ENCODE assay signal across 21 cellular contexts in genomic region chr1:47418122-47418521, GRCh38. TPM values are rescaled to one million over a fixed set of nuclear protein-coding genes. Genes with fewer than 3 reads are reported as not detected.
"Had no signal": no experiment of that assay in that cellular context is flagged by ENCODE, and none has a peak within 500 bp of the region (broad histone marks: within the 10 kb centered on the region; RNA-seq: fewer than 3 reads in every experiment).

No MANE protein-coding gene starts in this region.

- H3K4me3 ChIP-seq: hepatocyte, left ventricle myocardium inferior, ovary, psoas muscle, right atrium auricular region, upper lobe of right lung had no signal

- H3K27ac ChIP-seq: foreskin keratinocyte, hepatocyte, left ventricle myocardium inferior, ovary, psoas muscle, right atrium auricular region, upper lobe of right lung had no signal

- ATAC-seq: activated CD8-positive, alpha-beta memory T cell treated with anti-CD3 and anti-CD28 coated beads, Interleukin-2, amount 10 ng/mL, durations not matched to agents 7 days and 5 days; foreskin keratinocyte; psoas muscle; stimulated activated naive CD8-positive, alpha-beta T cell treated with anti-CD3 and anti-CD28 coated beads, Interleukin-15, Interleukin-2, amounts not matched to agents 100 U/mL and 50 U/mL, for 24 hours; upper lobe of right lung had no signal

- DNase-seq: activated CD4-positive, alpha-beta memory T cell treated with anti-CD3 and anti-CD28 coated beads, Interleukin-2, amount 10 ng/mL, durations not matched to agents 7 days and 5 days; activated CD4-positive, alpha-beta T cell treated with anti-CD3 and anti-CD28 coated beads for 48 hours; activated CD8-positive, alpha-beta memory T cell treated with anti-CD3 and anti-CD28 coated beads, Interleukin-2, amount 10 ng/mL, durations not matched to agents 7 days and 5 days; activated naive CD8-positive, alpha-beta T cell treated with anti-CD3 and anti-CD28 coated beads for 36 hours; activated T-cell treated with anti-CD3 and anti-CD28 coated beads for 4 hours; amniotic stem cell; effector CD4-positive, alpha-beta T cell; foreskin keratinocyte; left ventricle myocardium inferior; ovary; psoas muscle; stimulated activated CD4-positive, alpha-beta T cell treated with anti-CD3 and anti-CD28 coated beads, Interleukin-4, amount 100 ng/mL, for 24 hours; stimulated activated naive CD8-positive, alpha-beta T cell treated with anti-CD3 and anti-CD28 coated beads, Interleukin-15, Interleukin-2, amounts not matched to agents 100 U/mL and 50 U/mL, for 24 hours; upper lobe of right lung had no signal

- H3K4me3 Mint-ChIP-seq: activated CD4-positive, alpha-beta memory T cell treated with anti-CD3 and anti-CD28 coated beads, Interleukin-2, amount 10 ng/mL, durations not matched to agents 7 days and 5 days; activated CD8-positive, alpha-beta memory T cell treated with anti-CD3 and anti-CD28 coated beads, Interleukin-2, amount 10 ng/mL, durations not matched to agents 7 days and 5 days; activated naive CD8-positive, alpha-beta T cell treated with anti-CD3 and anti-CD28 coated beads for 36 hours had no signal

- H3K27ac Mint-ChIP-seq: activated CD4-positive, alpha-beta memory T cell treated with anti-CD3 and anti-CD28 coated beads, Interleukin-2, amount 10 ng/mL, durations not matched to agents 7 days and 5 days; activated CD8-positive, alpha-beta memory T cell treated with anti-CD3 and anti-CD28 coated beads, Interleukin-2, amount 10 ng/mL, durations not matched to agents 7 days and 5 days; activated naive CD8-positive, alpha-beta T cell treated with anti-CD3 and anti-CD28 coated beads for 36 hours; T-helper 1 cell treated with Interleukin-12 subunit alpha and Interleukin-12 subunit beta and Interleukin-4 antibody, amounts not matched to agents 30 μg/mL and 1 μg/mL, for 36 hours had no signal

- H3K4me2 ChIP-seq: hepatocyte had no signal

- H3K4me1 ChIP-seq: foreskin keratinocyte, left ventricle myocardium inferior, psoas muscle, right atrium auricular region, upper lobe of right lung had no signal

- H3K27me3 ChIP-seq: ovary had no signal

- H3K36me3 ChIP-seq: left ventricle myocardium inferior, ovary, right atrium auricular region, upper lobe of right lung had no signal

- H2AFZ ChIP-seq: hepatocyte had no signal

- H3K9me3 ChIP-seq: left ventricle myocardium inferior, ovary, psoas muscle, right atrium auricular region, upper lobe of right lung had no signal

- H3K36me3 Mint-ChIP-seq: activated CD8-positive, alpha-beta memory T cell treated with anti-CD3 and anti-CD28 coated beads, Interleukin-2, amount 10 ng/mL, durations not matched to agents 7 days and 5 days; activated naive CD8-positive, alpha-beta T cell treated with anti-CD3 and anti-CD28 coated beads for 36 hours had no signal

- H3K79me2 ChIP-seq: hepatocyte had no signal

- H3K9me3 Mint-ChIP-seq: activated CD4-positive, alpha-beta memory T cell treated with anti-CD3 and anti-CD28 coated beads, Interleukin-2, amount 10 ng/mL, durations not matched to agents 7 days and 5 days; activated naive CD8-positive, alpha-beta T cell treated with anti-CD3 and anti-CD28 coated beads for 36 hours; T-helper 1 cell treated with Interleukin-12 subunit alpha and Interleukin-12 subunit beta and Interleukin-4 antibody, amounts not matched to agents 30 μg/mL and 1 μg/mL, for 36 hours had no signal

- H3K4me1 Mint-ChIP-seq: activated naive CD8-positive, alpha-beta T cell treated with anti-CD3 and anti-CD28 coated beads for 36 hours had no signal

RNA-seq across cellular contexts. Expression of gene FOXE3, which starts 2.0 kb away (rescaled TPM):
- total RNA-seq: activated CD4-positive, alpha-beta memory T cell treated with anti-CD3 and anti-CD28 coated beads, Interleukin-2, amount 10 ng/mL, durations not matched to agents 7 days and 5 days; activated CD8-positive, alpha-beta memory T cell treated with anti-CD3 and anti-CD28 coated beads, Interleukin-2, amount 10 ng/mL, durations not matched to agents 7 days and 5 days; activated naive CD8-positive, alpha-beta T cell treated with anti-CD3 and anti-CD28 coated beads for 36 hours; cerebellum; foreskin keratinocyte; hepatocyte; left ventricle myocardium inferior; lung microvascular endothelial cell; ovary; right atrium auricular region; subcutaneous adipose tissue; upper lobe of right lung had no signal
- polyA plus RNA-seq: esophagus, hepatocyte, ovary had no signal

RNA-seq across cellular contexts. Expression of gene FOXD2, which starts 19.7 kb away (rescaled TPM):
- total RNA-seq: left ventricle myocardium inferior had no signal
